ENCODE assay signal across 22 cellular contexts in the genomic region with DNA sequence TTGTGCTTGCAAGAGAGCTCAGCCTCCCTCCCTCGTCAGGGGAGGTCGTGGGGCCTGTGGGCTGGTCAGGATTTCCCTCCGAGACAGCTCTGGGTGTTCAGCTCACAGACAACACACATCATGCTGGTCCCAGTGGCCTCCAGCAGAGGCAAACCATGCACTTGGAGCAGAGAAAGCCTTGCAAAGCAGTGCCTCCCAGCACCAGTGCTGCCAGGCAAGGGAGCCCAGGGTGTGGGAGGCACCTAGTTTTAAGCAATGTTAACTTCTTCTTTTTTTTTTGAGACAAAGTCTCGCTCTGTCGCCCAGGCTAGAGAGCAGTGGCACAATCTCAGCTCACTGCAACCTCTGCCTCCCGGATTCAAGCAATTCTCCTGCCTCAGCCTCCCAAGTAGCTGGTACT. TPM values are rescaled to one million over a fixed set of nuclear protein-coding genes. Genes with fewer than 3 reads are reported as not detected.
DNase-seq lines count a peak whose midpoint lies in the region; ATAC-seq and TF ChIP-seq lines count a peak whose summit lies in the region.
"Had no signal": no experiment of that assay in that cellular context is flagged by ENCODE, and none has a peak within 500 bp of the region (broad histone marks: within the 10 kb centered on the region; RNA-seq: fewer than 3 reads in every experiment).

No MANE protein-coding gene starts in this region.

- no peak overlapping the region for H2AFZ ChIP-seq in Karpas-422 (ENCODE audit: low read length)
- no peak overlapping the region for H2AFZ ChIP-seq in SK-N-SH (ENCODE audit: low read depth)

- peak overlapping the region; percentile 26 to 58 for H3K4me3 Mint-ChIP-seq in CD14-positive monocyte
- H3K4me3 Mint-ChIP-seq: activated naive CD8-positive, alpha-beta T cell treated with anti-CD3 and anti-CD28 coated beads, Interleukin-2, amount 10 ng/mL, durations not matched to agents 7 days and 5 days; activated T-cell treated with anti-CD3 and anti-CD28 coated beads, Interleukin-2, amount 50 U/mL, for 24 hours had no signal

- H3K36me3 ChIP-seq in Karpas-422 (ENCODE audit: insufficient read depth, low read length), result no peaks in the 10 kb centered on the region
- no peaks in the 10 kb centered on the region for H3K36me3 ChIP-seq in SK-N-SH (replicated peaks in 1 of 2; ENCODE audit: control insufficient read depth in 1 of 2, insufficient read depth in 2 of 2, low read length in 1 of 2)
- H3K36me3 ChIP-seq: brain microvascular endothelial cell, ovary, suprapubic skin had no signal

- WGBS in SK-N-SH (ENCODE audit: low lambda C conversion rate), result 46% methylated on average over 6 of the region's 6 CpGs

- H3K4me3 ChIP-seq in Karpas-422 (ENCODE audit: low read length) (no peak overlapping the region), SK-N-SH (ENCODE audit: low read depth in 2 of 2, low read length in 1 of 2) (no peak overlapping the region)
- H3K4me3 ChIP-seq: ovary, suprapubic skin had no signal

- DNase-seq in CD14-positive monocyte (ENCODE audit: low spot score), result peak; percentile 64
- DNase-seq in Karpas-422, result peak; percentile 70
- peak; percentile 24 for DNase-seq in UCSD-AML1 (lab: John Stamatoyannopoulos, UW; ENCODE audit: unreplicated experiment)
- DNase-seq in GOT3 (lab: John Stamatoyannopoulos, UW), result no peak
- no peak for DNase-seq in DMS 273 treated with DMSO at 0.1 percent for 48 hours (lab: John Stamatoyannopoulos, UW)
- no peak for DNase-seq in SK-N-SH
- DNase-seq: activated CD4-positive, alpha-beta T cell treated with anti-CD3 and anti-CD28 coated beads, Interleukin-2, amount 50 U/mL, for 4 hours; activated naive CD8-positive, alpha-beta T cell treated with anti-CD3 and anti-CD28 coated beads, Interleukin-2, amount 10 ng/mL, durations not matched to agents 7 days and 5 days; activated T-cell treated with anti-CD3 and anti-CD28 coated beads, Interleukin-2, amount 50 U/mL, for 24 hours; brain microvascular endothelial cell; Calu3; erythroblast; GDM1; NCI-H1417 treated with DMSO at 0.1 percent for 48 hours; ovary; stimulated activated CD4-positive, alpha-beta T cell treated with anti-CD3 and anti-CD28 coated beads, Interleukin-4, amount 100 ng/mL, for 1 hour had no signal

- H3F3A ChIP-seq in SK-N-SH (replicated peaks; ENCODE audit: insufficient read depth), result no peaks in the 10 kb centered on the region

- H3K27ac Mint-ChIP-seq in CD14-positive monocyte, result peak overlapping the region; percentile 57 to 91 (median 87)
- H3K27ac Mint-ChIP-seq: activated naive CD8-positive, alpha-beta T cell treated with anti-CD3 and anti-CD28 coated beads, Interleukin-2, amount 10 ng/mL, durations not matched to agents 7 days and 5 days; activated T-cell treated with anti-CD3 and anti-CD28 coated beads, Interleukin-2, amount 50 U/mL, for 24 hours had no signal

- H3K4me1 Mint-ChIP-seq in CD14-positive monocyte, result peaks cover 42% of the 10 kb centered on the region

- peaks cover 0 to 11% (median 4%) of the 10 kb centered on the region in 7 donors for H3K9me3 Mint-ChIP-seq in CD14-positive monocyte

- no peak for TF ChIP-seq CTCF in CD14-positive monocyte (IDR thresholded peaks at IDR 0.05)
- TF ChIP-seq CTCF in SK-N-SH (IDR thresholded peaks at IDR 0.05), result no peak

- H3K27ac ChIP-seq in Karpas-422 (ENCODE audit: low read length) (no peak overlapping the region), SK-N-SH (ENCODE audit: low read depth in 2 of 2, low read length in 1 of 2) (no peak overlapping the region)
- H3K27ac ChIP-seq: brain microvascular endothelial cell, ovary, suprapubic skin had no signal

- ATAC-seq in GM19438 (IDR thresholded peaks at IDR 0.05; ENCODE audit: low read depth, unreplicated experiment) (peak; percentile 41), GM18519 (IDR thresholded peaks at IDR 0.05; ENCODE audit: low FRiP score, unreplicated experiment) (no peak)
- ATAC-seq: SK-N-SH treated with all-trans-retinoic acid at 6 μM for 48 hours had no signal

- no peaks in the 10 kb centered on the region for H3K36me3 Mint-ChIP-seq in CD14-positive monocyte
- H3K36me3 Mint-ChIP-seq: activated naive CD8-positive, alpha-beta T cell treated with anti-CD3 and anti-CD28 coated beads, Interleukin-2, amount 10 ng/mL, durations not matched to agents 7 days and 5 days had no signal

- POLR2A ChIA-PET in SK-N-SH (lab: Yijun Ruan, JAX), result no interaction called here

- H3K4me2 ChIP-seq in Karpas-422 (ENCODE audit: low read depth, low read length, poor library complexity, severe bottlenecking) (peak overlapping the region; percentile 5), SK-N-SH (no peak overlapping the region)

- CTCF ChIA-PET in SK-N-SH (lab: Yijun Ruan, JAX), result interaction anchor here (2.4 kb wide), 1 partner anchor 250 kb away, joined by 8 read pairs; no protein-coding TSS in a partner anchor

- H4K20me1 ChIP-seq in Karpas-422 (ENCODE audit: insufficient read depth, low read depth, low read length), result no peaks in the 10 kb centered on the region
- H4K20me1 ChIP-seq in SK-N-SH (ENCODE audit: insufficient read depth), result no peaks in the 10 kb centered on the region

- H3K9me3 ChIP-seq in Karpas-422 (ENCODE audit: low read length) (no peaks in the 10 kb centered on the region), SK-N-SH (no peaks in the 10 kb centered on the region)
- H3K9me3 ChIP-seq: ovary, suprapubic skin had no signal

- H3K27me3 Mint-ChIP-seq in CD14-positive monocyte (ENCODE audit: low read depth in 3 of 3), result peaks cover 0 to 2% (median 0%) of the 10 kb centered on the region in 3 donors
- H3K27me3 Mint-ChIP-seq: activated naive CD8-positive, alpha-beta T cell treated with anti-CD3 and anti-CD28 coated beads, Interleukin-2, amount 10 ng/mL, durations not matched to agents 7 days and 5 days had no signal

- H3K4me1 ChIP-seq in Karpas-422 (ENCODE audit: low read length) (peaks cover 13% of the 10 kb centered on the region), SK-N-SH (ENCODE audit: control insufficient read depth in 1 of 2, insufficient read depth in 2 of 2, low read depth in 1 of 2, low read length in 1 of 2) (no peaks in the 10 kb centered on the region)
- H3K4me1 ChIP-seq: suprapubic skin had no signal

- H3K9me2 ChIP-seq in Karpas-422 (replicated peaks; ENCODE audit: insufficient read depth, low read length) (no peaks in the 10 kb centered on the region), SK-N-SH (no peaks in the 10 kb centered on the region)

- H3K27me3 ChIP-seq in Karpas-422 (ENCODE audit: low read length), result no peaks in the 10 kb centered on the region
- no peaks in the 10 kb centered on the region; the same call in 1 of the 2 replicates for H3K27me3 ChIP-seq in SK-N-SH (ENCODE audit: insufficient read depth)
- H3K27me3 ChIP-seq: brain microvascular endothelial cell, ovary, suprapubic skin had no signal

- intact Hi-C loops in CD14-positive monocyte (cut with micrococcal nuclease), result loop anchor here in 1 of 2 donors (5.0 kb wide), 1 partner anchor 67 kb away; no protein-coding TSS in a partner anchor

- no peak for TF ChIP-seq EP300 in SK-N-SH (IDR thresholded peaks at IDR 0.05; ENCODE audit: borderline replicate concordance in 1 of 2, low read depth in 1 of 2, low read length in 1 of 2)

- no peaks in the 10 kb centered on the region for H3K79me2 ChIP-seq in Karpas-422 (ENCODE audit: low read length)
- no peaks in the 10 kb centered on the region for H3K79me2 ChIP-seq in SK-N-SH (ENCODE audit: insufficient read depth)

- TF ChIP-seq RAD21 in SK-N-SH (IDR thresholded peaks at IDR 0.05; ENCODE audit: low read length), result no peak

- H3K9ac ChIP-seq in Karpas-422 (ENCODE audit: low read length), result no peak overlapping the region
- no peak overlapping the region for H3K9ac ChIP-seq in SK-N-SH

TF ChIP-seq in SK-N-SH, 30 proteins besides CTCF, POLR2A, EP300 and RAD21 (continues in another document):
- no peak for TF ChIP-seq FOSL2 (IDR thresholded peaks at IDR 0.05; ENCODE audit: borderline replicate concordance, low read depth)
- TF ChIP-seq RCOR1 (IDR thresholded peaks at IDR 0.05; ENCODE audit: low read length), result no peak
- TF ChIP-seq RFX5 (IDR thresholded peaks at IDR 0.05; ENCODE audit: low read length), result no peak
- TF ChIP-seq, protein P1, sequence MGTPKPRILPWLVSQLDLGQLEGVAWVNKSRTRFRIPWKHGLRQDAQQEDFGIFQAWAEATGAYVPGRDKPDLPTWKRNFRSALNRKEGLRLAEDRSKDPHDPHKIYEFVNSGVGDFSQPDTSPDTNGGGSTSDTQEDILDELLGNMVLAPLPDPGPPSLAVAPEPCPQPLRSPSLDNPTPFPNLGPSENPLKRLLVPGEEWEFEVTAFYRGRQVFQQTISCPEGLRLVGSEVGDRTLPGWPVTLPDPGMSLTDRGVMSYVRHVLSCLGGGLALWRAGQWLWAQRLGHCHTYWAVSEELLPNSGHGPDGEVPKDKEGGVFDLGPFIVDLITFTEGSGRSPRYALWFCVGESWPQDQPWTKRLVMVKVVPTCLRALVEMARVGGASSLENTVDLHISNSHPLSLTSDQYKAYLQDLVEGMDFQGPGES (IDR thresholded peaks at IDR 0.05; ENCODE audit: low read depth, low read length), result no peak
- TF ChIP-seq YY1 (IDR thresholded peaks at IDR 0.05; ENCODE audit: low read depth), result no peak
- no peak for TF ChIP-seq JUND (IDR thresholded peaks at IDR 0.05)
- TF ChIP-seq SIN3A (IDR thresholded peaks at IDR 0.05; ENCODE audit: borderline replicate concordance, low read depth, low read length), result no peak

RNA-seq across cellular contexts. Expression of a gene that starts 34.0 kb away (rescaled TPM):
- not detected for polyA plus RNA-seq in CD14-positive monocyte
- total RNA-seq in Karpas-422 (2014; rRNA removed; shearing (Covaris generic); ENCODE audit: low replicate concordance), result not detected in 2 replicates
- polyA plus RNA-seq in SK-N-SH (2012; rRNA removed), result not detected in 2 replicates
- polyA plus RNA-seq in SK-N-SH (2012; cell fraction: cytosol; rRNA removed), result not detected in 2 replicates
- polyA plus RNA-seq in SK-N-SH (2012; cell fraction: nucleus; rRNA removed), result not detected in 2 replicates
- total RNA-seq: activated naive CD8-positive, alpha-beta T cell treated with anti-CD3 and anti-CD28 coated beads, Interleukin-2, amount 10 ng/mL, durations not matched to agents 7 days and 5 days; Calu3; dermis microvascular lymphatic vessel endothelial cell; liver; ovary; suprapubic skin had no signal
- polyA plus RNA-seq: liver had no signal

Comparison
In these comparisons a context has a peak if more than half of its experiments do, and no peak if none do; other contexts are left out.
1. DNase-seq: peak in CD14-positive monocyte (single experiment), Karpas-422 (single experiment) and UCSD-AML1 (single experiment); none in GOT3 (single experiment), DMS 273 treated with DMSO at 0.1 percent for 48 hours (single experiment) and SK-N-SH (single experiment).